Comparison of ENCODE assay signal across 16 cellular contexts in genomic region chr5:89437450-89438435, GRCh38.
A peak's percentile ranks its signal among the peaks of the same experiment; 100 is the strongest.
DNase-seq lines count a peak whose midpoint lies in the region.
"Had no signal": no experiment of that assay in that cellular context is flagged by ENCODE, and none has a peak within 500 bp of the region (broad histone marks: within the 10 kb centered on the region; RNA-seq: fewer than 3 reads in every experiment).

No MANE protein-coding gene starts in this region.

- no peak overlapping the region for H3K4me3 ChIP-seq in adipocyte (ENCODE audit: low read length)
- H3K4me3 ChIP-seq: body of pancreas, hepatocyte had no signal

- H3K27me3 ChIP-seq in adipocyte (replicated peaks; ENCODE audit: control insufficient read depth, insufficient read depth, low read length) = no peaks in the 10 kb centered on the region
- H3K27me3 ChIP-seq: body of pancreas, hepatocyte had no signal

- H3K9ac ChIP-seq in adipocyte (ENCODE audit: low read length) = no peak overlapping the region

- H3K9me3 ChIP-seq in adipocyte (ENCODE audit: control insufficient read depth, low read length) = no peaks in the 10 kb centered on the region
- H3K9me3 ChIP-seq: body of pancreas had no signal

- DNase-seq in DMS153 treated with DMSO at 0.1 percent for 48 hours (lab: John Stamatoyannopoulos, UW; ENCODE audit: unreplicated experiment) = peak; percentile 19
- peak; percentile 99 for DNase-seq in LHCN-M2 (ENCODE audit: low read depth)
- DNase-seq in adipocyte (ENCODE audit: low read depth) = peak; percentile 26
- DNase-seq in myocyte (ENCODE audit: low read depth) = peak; percentile 93
- DNase-seq in globus pallidus (ENCODE audit: low spot score) = no peak
- no peak for DNase-seq in NCI-H1436 (lab: John Stamatoyannopoulos, UW)
- DNase-seq in MV-4-11 (lab: John Stamatoyannopoulos, UW) = no peak
- DNase-seq in DMS 273 (lab: John Stamatoyannopoulos, UW; ENCODE audit: unreplicated experiment) = no peak
- DNase-seq: activated T-cell treated with anti-CD3 and anti-CD28 coated beads, Interleukin-2, amount 50 U/mL, for 4 hours; body of pancreas; GDM1; Kasumi-1; posterior cingulate gyrus; stimulated activated CD4-positive, alpha-beta T cell treated with anti-CD3 and anti-CD28 coated beads, Interleukin-4, amount 100 ng/mL, for 24 hours; stimulated activated naive CD8-positive, alpha-beta T cell treated with anti-CD3 and anti-CD28 coated beads, Interleukin-15, Interleukin-2, amounts not matched to agents 100 U/mL and 50 U/mL, for 24 hours had no signal

- H3K4me1 ChIP-seq in adipocyte (ENCODE audit: control insufficient read depth, insufficient read depth, low read length) = no peaks in the 10 kb centered on the region
- H3K4me1 ChIP-seq: body of pancreas had no signal

- no peaks in the 10 kb centered on the region for H3K36me3 ChIP-seq in adipocyte (ENCODE audit: control insufficient read depth, insufficient read depth, low read length, severe bottlenecking)

Comparison
In these comparisons a context has a peak if more than half of its experiments do, and no peak if none do; other contexts are left out.
1. DNase-seq: peak in DMS153 treated with DMSO at 0.1 percent for 48 hours (single experiment), LHCN-M2 (single experiment), adipocyte (single experiment) and myocyte (single experiment); none in globus pallidus (single experiment), NCI-H1436 (single experiment), MV-4-11 (single experiment) and DMS 273 (single experiment).